ENCODE assay signal across 14 cellular contexts in the genomic region with DNA sequence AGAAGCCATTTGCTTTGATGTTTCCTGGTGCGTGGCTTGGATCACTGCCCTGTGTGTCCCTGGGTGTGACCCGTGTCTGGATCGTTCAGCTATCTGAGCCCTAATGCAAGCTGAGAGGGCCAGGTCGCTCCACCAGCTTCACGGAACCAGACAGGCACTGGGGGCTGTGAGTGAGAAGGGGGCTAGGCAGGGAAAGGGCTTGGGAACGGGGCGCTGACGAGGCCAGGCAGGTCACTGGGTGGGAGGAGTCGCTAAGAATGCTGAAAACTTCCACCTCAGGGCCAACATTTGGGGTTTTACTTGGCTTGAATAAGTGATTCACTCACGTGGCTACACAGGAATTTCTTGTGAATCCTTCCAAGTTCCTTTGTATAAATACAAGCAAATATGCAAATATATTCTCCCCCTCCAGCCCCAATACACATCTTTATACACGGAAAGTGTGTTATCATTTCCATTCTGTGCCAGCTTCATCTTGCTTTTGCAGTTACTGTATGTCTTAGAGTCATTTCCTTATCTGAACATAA. TPM values are rescaled to one million over a fixed set of nuclear protein-coding genes. Genes with fewer than 3 reads are reported as not detected.
DNase-seq lines count a peak whose midpoint lies in the region; ATAC-seq and TF ChIP-seq lines count a peak whose summit lies in the region.
"Had no signal": no experiment of that assay in that cellular context is flagged by ENCODE, and none has a peak within 500 bp of the region (broad histone marks: within the 10 kb centered on the region; RNA-seq: fewer than 3 reads in every experiment).

No MANE protein-coding gene starts in this region.

- H3K27ac ChIP-seq in osteoblast (ENCODE audit: low read depth, low read length) (no peak overlapping the region), mesendoderm (ENCODE audit: low read depth, low read length) (no peak overlapping the region)
- H3K27ac ChIP-seq: Peyer's patch, right lobe of liver had no signal

- no peak overlapping the region for H3K23ac ChIP-seq in mesendoderm (ENCODE audit: low read length)

- no CpG with 5 or more reads among the region's 11 CpGs for WGBS in mesendoderm (ENCODE audit: extremely low coverage, insufficient coverage, low lambda C conversion rate)

- peak; percentile 78 for DNase-seq in GM03348 (ENCODE audit: low spot score)
- DNase-seq in RPMI7951 (ENCODE audit: low read depth): peak; percentile 47
- DNase-seq in epithelial cell of proximal tubule (ENCODE audit: low read depth): peak; percentile 16
- DNase-seq in osteoblast (ENCODE audit: insufficient read length, low spot score, missing footprints): peak; percentile 85
- no peak for DNase-seq in mesendoderm
- DNase-seq in OCI-M2 (lab: John Stamatoyannopoulos, UW; ENCODE audit: unreplicated experiment): no peak
- DNase-seq: activated T-cell treated with anti-CD3 and anti-CD28 coated beads, Interleukin-2, amount 50 U/mL, for 48 hours; DMS153; heart right ventricle; NCI-H2081; Peyer's patch; right lobe of liver had no signal

- no peak overlapping the region for H2AK5ac ChIP-seq in mesendoderm (ENCODE audit: low read length)

- H3K4me3 ChIP-seq in epithelial cell of proximal tubule (ENCODE audit: low read depth, low read length) (no peak overlapping the region), osteoblast (ENCODE audit: insufficient read depth, low read length) (peak overlapping the region; percentile 54), mesendoderm (ENCODE audit: low read length) (no peak overlapping the region)
- H3K4me3 ChIP-seq: heart right ventricle, Peyer's patch, right lobe of liver had no signal

- H3K79me2 ChIP-seq in osteoblast (ENCODE audit: insufficient read depth, low read length) (no peaks in the 10 kb centered on the region), mesendoderm (ENCODE audit: control insufficient read depth, insufficient read depth, low read length) (no peaks in the 10 kb centered on the region)

- H3K9me3 ChIP-seq in osteoblast (ENCODE audit: low read depth, low read length): no peaks in the 10 kb centered on the region
- H3K9me3 ChIP-seq: heart right ventricle, Peyer's patch, right lobe of liver had no signal

- no peak overlapping the region for H3K4ac ChIP-seq in mesendoderm (ENCODE audit: low read depth, low read length)

- H2BK120ac ChIP-seq in mesendoderm (ENCODE audit: low read depth, low read length): no peak overlapping the region

- peak overlapping the region; percentile 75 for H3K4me2 ChIP-seq in osteoblast (ENCODE audit: insufficient read depth, low read length)
- H3K4me2 ChIP-seq in mesendoderm (ENCODE audit: low read length): no peak overlapping the region

- no peak overlapping the region for H3K56ac ChIP-seq in mesendoderm (ENCODE audit: low read length)

- H4K20me1 ChIP-seq in osteoblast (ENCODE audit: insufficient read depth, low read length): no peaks in the 10 kb centered on the region

- H2BK5ac ChIP-seq in mesendoderm (ENCODE audit: low read length): no peak overlapping the region

- H3K4me1 ChIP-seq in osteoblast (ENCODE audit: insufficient read depth, low read length) (peaks cover 8% of the 10 kb centered on the region), mesendoderm (ENCODE audit: control insufficient read depth, low read depth, low read length) (no peaks in the 10 kb centered on the region)
- H3K4me1 ChIP-seq: Peyer's patch, right lobe of liver had no signal

- TF ChIP-seq CTCF in epithelial cell of proximal tubule (conservative IDR thresholded peaks at IDR 0.05; ENCODE audit: low read depth, low read length) (no peak), osteoblast (IDR thresholded peaks at IDR 0.05; ENCODE audit: extremely low read depth, low read depth, low read length) (no peak)

- H3K36me3 ChIP-seq in osteoblast (ENCODE audit: insufficient read depth, low read length) (peaks cover 4% of the 10 kb centered on the region), mesendoderm (ENCODE audit: control insufficient read depth, insufficient read depth, low read length) (no peaks in the 10 kb centered on the region)

- no peak for ATAC-seq in activated CD4-positive, CD25-positive, alpha-beta regulatory T cell treated with anti-CD3 and anti-CD28 coated beads, Interleukin-2, amount 50 U/mL, for 24 hours
- no peak for ATAC-seq in HG03045 (IDR thresholded peaks at IDR 0.05; ENCODE audit: unreplicated experiment)
- ATAC-seq: heart right ventricle had no signal

- no peak overlapping the region for H4K8ac ChIP-seq in mesendoderm (ENCODE audit: low read depth, low read length)

- no peak overlapping the region for H3K9ac ChIP-seq in mesendoderm (ENCODE audit: low read length)

- H3K18ac ChIP-seq in mesendoderm (ENCODE audit: low read length): no peak overlapping the region

- H3K27me3 ChIP-seq in osteoblast (ENCODE audit: insufficient read depth, low read length) (no peaks in the 10 kb centered on the region), mesendoderm (ENCODE audit: insufficient read depth, low read length, poor library complexity) (no peaks in the 10 kb centered on the region)
- H3K27me3 ChIP-seq: heart right ventricle, Peyer's patch, right lobe of liver had no signal

- peak overlapping the region; percentile 67 for H2AFZ ChIP-seq in osteoblast (ENCODE audit: low read length)

- H2BK15ac ChIP-seq in mesendoderm (replicated peaks; ENCODE audit: low read depth): no peak overlapping the region

- no peaks in the 10 kb centered on the region for H3K79me1 ChIP-seq in mesendoderm (ENCODE audit: low read length)

- no peak overlapping the region for H4K5ac ChIP-seq in mesendoderm (ENCODE audit: low read length)

RNA-seq across cellular contexts. Expression of gene MMP17, which starts 24.1 kb away (rescaled TPM):
- total RNA-seq in RPMI7951 (2014; rRNA removed; shearing (Covaris generic)): 48.7 and 50.9 TPM in 2 replicates
- total RNA-seq in epithelial cell of proximal tubule: 0.69 and 3.6 TPM in 2 replicates
- 10.5 and 11.2 TPM in 2 replicates for total RNA-seq in osteoblast
- 5.5 TPM for polyA plus RNA-seq in mesendoderm (2013, experiment 1 of 2)
- polyA plus RNA-seq in mesendoderm (2013, experiment 2 of 2): 5.9 TPM

Comparison
In these comparisons a context has a peak if more than half of its experiments do, and no peak if none do; other contexts are left out.
1. DNase-seq: peak in GM03348 (single experiment), RPMI7951 (single experiment), epithelial cell of proximal tubule (single experiment) and osteoblast (single experiment); none in mesendoderm (single experiment) and OCI-M2 (single experiment).